In the genomic region with DNA sequence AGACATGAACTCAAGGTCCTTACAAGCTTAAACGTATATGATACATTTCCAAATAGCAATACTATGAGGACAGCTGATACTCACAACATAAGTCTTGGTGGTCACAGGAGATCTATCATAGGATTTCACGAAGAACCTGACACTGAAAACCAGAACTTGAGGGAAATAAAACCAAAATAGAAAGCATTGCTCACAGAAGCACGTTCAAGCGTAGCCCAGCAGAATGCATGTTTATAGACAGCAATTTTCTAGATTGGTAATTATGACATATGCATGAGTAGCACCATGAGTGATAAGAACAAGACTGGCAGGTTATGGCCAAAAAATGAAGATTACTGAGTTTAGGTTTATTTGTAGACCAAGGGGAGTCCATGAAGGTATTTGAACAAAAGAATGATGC, we compare ENCODE assay signal across 13 cellular contexts.
A peak's percentile ranks its signal among the peaks of the same experiment; 100 is the strongest.
DNase-seq lines count a peak whose midpoint lies in the region; ATAC-seq, FAIRE-seq and TF ChIP-seq lines count a peak whose summit lies in the region.
"Had no signal": no experiment of that assay in that cellular context is flagged by ENCODE, and none has a peak within 500 bp of the region (broad histone marks: within the 10 kb centered on the region; RNA-seq: fewer than 3 reads in every experiment).

No MANE protein-coding gene starts in this region.

- FAIRE-seq in D721Med (lab: Jason Lieb, UNC): no peak
- no peak for FAIRE-seq in HepG2 (lab: Jason Lieb, UNC)
- FAIRE-seq: pancreas, RCC 7860, small intestine had no signal

- H3K4me1 ChIP-seq in HepG2 (ENCODE audit: insufficient read depth, low read length): peaks cover 16% of the 10 kb centered on the region
- H3K4me1 ChIP-seq: pancreas had no signal

- POLR2A ChIA-PET in HepG2 (lab: Yijun Ruan, JAX): no interaction called here

- CTCF ChIA-PET in HepG2 (lab: Yijun Ruan, JAX; ENCODE audit: low intra/inter-chr PET ratio, low total read pairs): no interaction called here

- peaks cover 6% of the 10 kb centered on the region for H3K36me3 Mint-ChIP-seq in natural killer cell treated with Interleukin-12 subunit alpha and Interleukin-12 subunit beta and Interleukin-15 and Interleukin-18, amount 100 ng/mL, for 72 hours
- H3K36me3 Mint-ChIP-seq in natural killer cell (no peaks in the 10 kb centered on the region), type B pancreatic cell (no peaks in the 10 kb centered on the region)
- H3K36me3 Mint-ChIP-seq in activated naive CD8-positive, alpha-beta T cell: peaks cover 6% of the 10 kb centered on the region
- H3K36me3 Mint-ChIP-seq in stimulated activated naive CD8-positive, alpha-beta T cell treated with anti-CD3 and anti-CD28 coated beads, Interleukin-15, Interleukin-2, amounts not matched to agents 100 ng/mL and 50 ng/mL, for 24 hours (ENCODE audit: low read depth): peaks cover 4% of the 10 kb centered on the region

- ATAC-seq in natural killer cell treated with Interleukin-12 subunit alpha and Interleukin-12 subunit beta and Interleukin-15 and Interleukin-18, amount 100 ng/mL, for 72 hours: peak; percentile 46 to 64
- ATAC-seq in natural killer cell (no peak), HG03565 (IDR thresholded peaks at IDR 0.05; ENCODE audit: unreplicated experiment) (peak; percentile 35), HepG2 (no peak)

- no peak for TF ChIP-seq EP300 in HepG2 (IDR thresholded peaks at IDR 0.05; ENCODE audit: low read depth in 2 of 2, low read length in 2 of 2)
- TF ChIP-seq EP300 in HepG2 (CRISPR knock-in tag; IDR thresholded peaks at IDR 0.05; ENCODE audit: borderline replicate concordance): no peak

- intact Hi-C loops in natural killer cell (cut with micrococcal nuclease) (loop anchor here (5.0 kb wide), 1 partner anchor 78 kb away; no protein-coding TSS in a partner anchor), HepG2 (cut with micrococcal nuclease; ENCODE audit: unreplicated experiment) (no loop called here)

- H3K27ac Mint-ChIP-seq in natural killer cell treated with Interleukin-12 subunit alpha and Interleukin-12 subunit beta and Interleukin-15 and Interleukin-18, amount 100 ng/mL, for 72 hours: peak overlapping the region; percentile 26 to 40
- peak overlapping the region in 1 of 2 donors; percentile 9 for H3K27ac Mint-ChIP-seq in natural killer cell
- peak overlapping the region; percentile 94 for H3K27ac Mint-ChIP-seq in activated naive CD8-positive, alpha-beta T cell
- H3K27ac Mint-ChIP-seq in stimulated activated naive CD8-positive, alpha-beta T cell treated with anti-CD3 and anti-CD28 coated beads, Interleukin-15, Interleukin-2, amounts not matched to agents 100 ng/mL and 50 ng/mL, for 24 hours: peak overlapping the region; percentile 78
- H3K27ac Mint-ChIP-seq in type B pancreatic cell: no peak overlapping the region

- in situ Hi-C loops in HepG2 (cut with HindIII; ENCODE audit: extremely low pct_ligation_motif_present, low pct_unique_long_range_greater_than_20kb): no loop called here

- peak overlapping the region; percentile 49 for H3K4me3 Mint-ChIP-seq in natural killer cell treated with Interleukin-12 subunit alpha and Interleukin-12 subunit beta and Interleukin-15 and Interleukin-18, amount 100 ng/mL, for 72 hours
- H3K4me3 Mint-ChIP-seq in natural killer cell: no peak overlapping the region
- peak overlapping the region; percentile 45 for H3K4me3 Mint-ChIP-seq in activated naive CD8-positive, alpha-beta T cell
- peak overlapping the region; percentile 9 for H3K4me3 Mint-ChIP-seq in stimulated activated naive CD8-positive, alpha-beta T cell treated with anti-CD3 and anti-CD28 coated beads, Interleukin-15, Interleukin-2, amounts not matched to agents 100 ng/mL and 50 ng/mL, for 24 hours
- H3K4me3 Mint-ChIP-seq in type B pancreatic cell: no peak overlapping the region

- DNase-seq in natural killer cell treated with Interleukin-12 subunit alpha and Interleukin-12 subunit beta and Interleukin-15 and Interleukin-18, amount 100 ng/mL, for 72 hours (ENCODE audit: low spot score): no peak
- DNase-seq in natural killer cell: no peak
- DNase-seq in D721Med (ENCODE audit: insufficient read length, low spot score): no peak
- DNase-seq in type B pancreatic cell (ENCODE audit: extremely low spot score, unreplicated experiment): no peak
- DNase-seq in HepG2 (ENCODE audit: low spot score): no peak
- DNase-seq: NCI-H1930, NCI-H526, pancreas, small intestine had no signal

- no peak overlapping the region for H3K4me2 ChIP-seq in HepG2 (ENCODE audit: low read depth, low read length)

- H3K9ac ChIP-seq in HepG2 (ENCODE audit: insufficient read depth, low read depth, low read length): no peak overlapping the region

- H4K20me1 ChIP-seq in HepG2 (ENCODE audit: insufficient read depth, low read length): no peaks in the 10 kb centered on the region

- TF ChIP-seq CTCF in natural killer cell (IDR thresholded peaks at IDR 0.05) (no peak), D721Med (IDR thresholded peaks at IDR 0.05; ENCODE audit: insufficient read depth, missing control alignments) (no peak), type B pancreatic cell (conservative IDR thresholded peaks at IDR 0.05) (no peak), HepG2 (CRISPR knock-in tag; IDR thresholded peaks at IDR 0.05) (no peak)

- no peaks in the 10 kb centered on the region for H3K9me3 ChIP-seq in HepG2 (ENCODE audit: low read length)
- H3K9me3 ChIP-seq: pancreas had no signal

- no peaks in the 10 kb centered on the region for H3K27me3 Mint-ChIP-seq in natural killer cell treated with Interleukin-12 subunit alpha and Interleukin-12 subunit beta and Interleukin-15 and Interleukin-18, amount 100 ng/mL, for 72 hours
- peaks cover 0 to 2% of the 10 kb centered on the region in 2 donors for H3K27me3 Mint-ChIP-seq in natural killer cell (ENCODE audit: low read depth in 2 of 2)
- H3K27me3 Mint-ChIP-seq in activated naive CD8-positive, alpha-beta T cell: no peaks in the 10 kb centered on the region
- no peaks in the 10 kb centered on the region for H3K27me3 Mint-ChIP-seq in stimulated activated naive CD8-positive, alpha-beta T cell treated with anti-CD3 and anti-CD28 coated beads, Interleukin-15, Interleukin-2, amounts not matched to agents 100 ng/mL and 50 ng/mL, for 24 hours
- H3K27me3 Mint-ChIP-seq in type B pancreatic cell: peaks cover 6% of the 10 kb centered on the region

- H3K79me2 ChIP-seq in HepG2 (ENCODE audit: insufficient read depth, low read length): no peaks in the 10 kb centered on the region

- no TSS peak for BruUV-seq in HepG2 (replicated peaks; lab: Mats Ljungman, UMichigan)

- TF ChIP-seq RAD21 in HepG2 (CRISPR knock-in tag; IDR thresholded peaks at IDR 0.05): no peak

- 13% methylated on average over 4 of the region's 4 CpGs for WGBS in HepG2 (ENCODE audit: low lambda C conversion rate)

- H3K4me1 Mint-ChIP-seq in natural killer cell treated with Interleukin-12 subunit alpha and Interleukin-12 subunit beta and Interleukin-15 and Interleukin-18, amount 100 ng/mL, for 72 hours (ENCODE audit: low read depth in 2 of 2): peaks cover 46 to 49% of the 10 kb centered on the region in 2 donors
- H3K4me1 Mint-ChIP-seq in natural killer cell (peaks cover 22 to 26% of the 10 kb centered on the region in 2 donors), type B pancreatic cell (ENCODE audit: unreplicated experiment) (peaks cover 22% of the 10 kb centered on the region)
- H3K4me1 Mint-ChIP-seq in activated naive CD8-positive, alpha-beta T cell (ENCODE audit: low read depth): peaks cover 86% of the 10 kb centered on the region
- peaks cover 95% of the 10 kb centered on the region for H3K4me1 Mint-ChIP-seq in stimulated activated naive CD8-positive, alpha-beta T cell treated with anti-CD3 and anti-CD28 coated beads, Interleukin-15, Interleukin-2, amounts not matched to agents 100 ng/mL and 50 ng/mL, for 24 hours (ENCODE audit: low read depth)

- H3K27me3 ChIP-seq in HepG2 (ENCODE audit: control insufficient read depth in 1 of 2, insufficient read depth in 2 of 2, low read length in 2 of 2): no peaks in the 10 kb centered on the region
- H3K27me3 ChIP-seq: pancreas had no signal

- H3K27ac ChIP-seq in HepG2 (ENCODE audit: extremely low read length, insufficient read depth, low read length): no peak overlapping the region
- H3K27ac ChIP-seq: pancreas had no signal

- peaks cover 7% of the 10 kb centered on the region for H3K9me3 Mint-ChIP-seq in natural killer cell treated with Interleukin-12 subunit alpha and Interleukin-12 subunit beta and Interleukin-15 and Interleukin-18, amount 100 ng/mL, for 72 hours
- H3K9me3 Mint-ChIP-seq in natural killer cell (no peaks in the 10 kb centered on the region), type B pancreatic cell (no peaks in the 10 kb centered on the region)
- peaks cover 4% of the 10 kb centered on the region for H3K9me3 Mint-ChIP-seq in activated naive CD8-positive, alpha-beta T cell (ENCODE audit: low read depth)
- no peaks in the 10 kb centered on the region for H3K9me3 Mint-ChIP-seq in stimulated activated naive CD8-positive, alpha-beta T cell treated with anti-CD3 and anti-CD28 coated beads, Interleukin-15, Interleukin-2, amounts not matched to agents 100 ng/mL and 50 ng/mL, for 24 hours

- no peak overlapping the region for H3K4me3 ChIP-seq in HepG2 (replicated peaks in 1 of 3; ENCODE audit: insufficient read depth in 1 of 3, low read depth in 2 of 3, low read length in 3 of 3)
- H3K4me3 ChIP-seq: pancreas had no signal

- no peak for TF ChIP-seq POLR2A in HepG2 (IDR thresholded peaks at IDR 0.05; ENCODE audit: insufficient read depth in 1 of 2, low read depth in 2 of 2, low read length in 2 of 2)

- no peaks in the 10 kb centered on the region for H3K36me3 ChIP-seq in HepG2 (replicated peaks in 1 of 2; ENCODE audit: control insufficient read depth in 1 of 2, insufficient read depth in 2 of 2, low read length in 2 of 2)
- H3K36me3 ChIP-seq: pancreas had no signal

- no peak overlapping the region for H2AFZ ChIP-seq in HepG2 (ENCODE audit: low read length)

TF ChIP-seq in HepG2, 621 proteins besides CTCF, POLR2A, EP300 and RAD21:
- TF ChIP-seq SMAD1 (CRISPR knock-in tag; IDR thresholded peaks at IDR 0.05; ENCODE audit: borderline replicate concordance, low read depth): no peak
- no peak for TF ChIP-seq RNF2 (conservative IDR thresholded peaks at IDR 0.05; ENCODE audit: low read depth)
- no peak for TF ChIP-seq CHD4 (IDR thresholded peaks at IDR 0.05; ENCODE audit: borderline replicate concordance, low read length)
- TF ChIP-seq JARID2 (CRISPR knock-in tag; IDR thresholded peaks at IDR 0.05; ENCODE audit: insufficient replicate concordance): no peak
- TF ChIP-seq ZNF180 (CRISPR knock-in tag; IDR thresholded peaks at IDR 0.05; ENCODE audit: borderline replicate concordance, low read depth): no peak

Comparison
In these comparisons a context has a peak if more than half of its experiments do, and no peak if none do; other contexts are left out.
1. ATAC-seq: peak in natural killer cell treated with Interleukin-12 subunit alpha and Interleukin-12 subunit beta and Interleukin-15 and Interleukin-18, amount 100 ng/mL, for 72 hours (2 of 2) and HG03565 (single experiment); none in natural killer cell (0 of 3) and HepG2 (single experiment).
2. H3K4me3 Mint-ChIP-seq: peak in natural killer cell treated with Interleukin-12 subunit alpha and Interleukin-12 subunit beta and Interleukin-15 and Interleukin-18, amount 100 ng/mL, for 72 hours (single experiment), activated naive CD8-positive, alpha-beta T cell (single experiment) and stimulated activated naive CD8-positive, alpha-beta T cell treated with anti-CD3 and anti-CD28 coated beads, Interleukin-15, Interleukin-2, amounts not matched to agents 100 ng/mL and 50 ng/mL, for 24 hours (single experiment); none in natural killer cell (single experiment) and type B pancreatic cell (single experiment).